1 cellular context compared by ENCODE assay signal in genomic region chr11:116333193-116333592, GRCh38.
A peak's percentile ranks its signal among the peaks of the same experiment; 100 is the strongest.
TF ChIP-seq lines count a peak whose summit lies in the region.

No MANE protein-coding gene starts in this region.

TF ChIP-seq in HEK293, 187 proteins besides CTCF, POLR2A, EP300 and RAD21 (continued from another document):
- TF ChIP-seq ZNF398 (tag by site-specific recombination; IDR thresholded peaks at IDR 0.05), result peak; percentile 65
- TF ChIP-seq ZNF660 (tag by site-specific recombination; IDR thresholded peaks at IDR 0.05), result peak; percentile 65; the same call in 1 of the 2 replicates
- TF ChIP-seq SP2 (tag by site-specific recombination; IDR thresholded peaks at IDR 0.05), result no peak
- 0 out of 2 replicates have a peak, but pooled peaks have one; percentile 36 for TF ChIP-seq ZNF629 (tag by site-specific recombination; IDR thresholded peaks at IDR 0.05)
